ENCODE assay signal across 10 cellular contexts in genomic region chr6:156848533-156848932, GRCh38.
DNase-seq lines count a peak whose midpoint lies in the region; ATAC-seq and TF ChIP-seq lines count a peak whose summit lies in the region.
"Had no signal": no experiment of that assay in that cellular context is flagged by ENCODE, and none has a peak within 500 bp of the region (broad histone marks: within the 10 kb centered on the region; RNA-seq: fewer than 3 reads in every experiment).

No MANE protein-coding gene starts in this region.

- ATAC-seq in HG03196 (IDR thresholded peaks at IDR 0.05; ENCODE audit: unreplicated experiment): no peak

- H3K27me3 Mint-ChIP-seq in neural crest cell (ENCODE audit: low read depth): no peaks in the 10 kb centered on the region

- BruUV-seq in PC-9 (replicated peaks; lab: Mats Ljungman, UMichigan): no TSS peak

- no peak overlapping the region for H3K4me3 ChIP-seq in PC-9

- no peaks in the 10 kb centered on the region for H3K4me1 ChIP-seq in PC-9 (replicated peaks; ENCODE audit: insufficient read depth)

- H3K27ac Mint-ChIP-seq in neural crest cell (ENCODE audit: unreplicated experiment): peak overlapping the region; percentile 36

- CTCF ChIA-PET in PC-9 (lab: Charles Lee): no interaction called here

- in situ Hi-C loops in GM13977 (cut with MboI; ENCODE audit: low pct_unique_long_range_greater_than_20kb, low sequenced_read_pairs, unreplicated experiment): no loop called here

- peak; percentile 26 for DNase-seq in Daoy (ENCODE audit: low read depth)
- peak; percentile 18 for DNase-seq in NCI-H2029 (lab: John Stamatoyannopoulos, UW)
- DNase-seq in cerebellar cortex (ENCODE audit: low spot score): peak; percentile 75
- no peak for DNase-seq in neural crest cell (ENCODE audit: low read depth, low spot score)
- DNase-seq in GM13977 (ENCODE audit: low spot score): no peak
- no peak for DNase-seq in PC-9
- no peak for DNase-seq in NCI-H146 (lab: John Stamatoyannopoulos, UW)
- DNase-seq: activated CD4-positive, CD25-positive, alpha-beta regulatory T cell; KG1 had no signal

- H3K36me3 Mint-ChIP-seq in neural crest cell (ENCODE audit: low read depth): peaks cover 3% of the 10 kb centered on the region

- POLR2A ChIA-PET in PC-9 (lab: Charles Lee; ENCODE audit: unreplicated experiment): no interaction called here

- no peaks in the 10 kb centered on the region for H3K9me2 ChIP-seq in PC-9 (ENCODE audit: insufficient read depth)

- H3K27me3 ChIP-seq in PC-9 (ENCODE audit: insufficient read depth, low read depth): no peaks in the 10 kb centered on the region

- H3K27ac ChIP-seq in PC-9: no peak overlapping the region

- no peaks in the 10 kb centered on the region for H3K36me3 ChIP-seq in PC-9 (ENCODE audit: low read depth)

- H3F3A ChIP-seq in PC-9 (ENCODE audit: insufficient read depth, low read depth): no peaks in the 10 kb centered on the region

- H3K9me3 ChIP-seq in PC-9 (ENCODE audit: insufficient read depth, low read depth): no peaks in the 10 kb centered on the region

- H3K4me1 Mint-ChIP-seq in neural crest cell: peaks cover 69% of the 10 kb centered on the region

- no peaks in the 10 kb centered on the region for H3K9me3 Mint-ChIP-seq in neural crest cell

- H4K20me1 ChIP-seq in PC-9 (ENCODE audit: insufficient read depth): peaks cover 20% of the 10 kb centered on the region

- H3K4me2 ChIP-seq in PC-9: no peak overlapping the region

- no peak overlapping the region for H2AFZ ChIP-seq in PC-9

- intact Hi-C loops in PC-9 (cut with micrococcal nuclease; ENCODE audit: unreplicated experiment): no loop called here

- no peak overlapping the region for H3K4me3 Mint-ChIP-seq in neural crest cell

- peaks cover 46% of the 10 kb centered on the region; the same call in 1 of the 2 replicates for H3K79me2 ChIP-seq in PC-9 (ENCODE audit: low read depth)

- TF ChIP-seq CTCF in neural crest cell (conservative IDR thresholded peaks at IDR 0.05) (no peak), GM13977 (IDR thresholded peaks at IDR 0.05; ENCODE audit: extremely low read depth, insufficient read depth, missing control alignments) (no peak), PC-9 (conservative IDR thresholded peaks at IDR 0.05) (no peak)

Comparison
In these comparisons a context has a peak if more than half of its experiments do, and no peak if none do; other contexts are left out.
1. DNase-seq: peak in Daoy (single experiment), NCI-H2029 (single experiment) and cerebellar cortex (single experiment); none in neural crest cell (single experiment), GM13977 (single experiment), PC-9 (0 of 2) and NCI-H146 (single experiment).